Comparison of ENCODE assay signal across 8 cellular contexts in the genomic region with DNA sequence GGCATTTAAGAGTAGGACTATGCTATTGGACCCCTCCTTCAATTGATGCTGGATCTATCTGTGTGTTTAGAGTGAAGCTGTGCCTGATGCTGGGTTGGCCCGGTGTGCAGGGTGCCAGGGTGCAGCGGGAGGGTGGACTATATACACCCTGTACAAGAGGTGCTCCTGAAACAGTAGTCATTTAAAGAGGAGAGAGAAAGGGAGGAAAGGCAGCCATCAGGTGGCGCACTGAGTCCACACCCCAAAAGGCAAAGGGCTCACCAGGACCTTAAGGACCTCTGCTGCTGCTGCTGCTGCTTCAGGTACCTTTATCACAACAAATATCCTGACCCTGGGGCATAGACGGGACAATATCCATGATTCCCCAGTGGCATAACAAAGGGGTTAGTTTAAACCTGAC. TPM values are rescaled to one million over a fixed set of nuclear protein-coding genes. Genes with fewer than 3 reads are reported as not detected.
A peak's percentile ranks its signal among the peaks of the same experiment; 100 is the strongest.
DNase-seq lines count a peak whose midpoint lies in the region; ATAC-seq and TF ChIP-seq lines count a peak whose summit lies in the region.

No MANE protein-coding gene starts in this region.

- no peak overlapping the region for H3K27ac Mint-ChIP-seq in WTC11

- no peak for DNase-seq in GM13976 (ENCODE audit: low spot score)
- peak; percentile 72 for DNase-seq in WTC11 (ENCODE audit: low spot score)
- DNase-seq in effector CD8-positive, alpha-beta T cell (lab: John Stamatoyannopoulos, UW) = peak; percentile 9
- DNase-seq in stimulated activated CD4-positive, alpha-beta T cell treated with anti-CD3 and anti-CD28 coated beads, Interleukin-2, amount 100 ng/mL, for 4 hours (ENCODE audit: low read depth) = peak; percentile 58
- DNase-seq in NOMO-1 treated with DMSO at 0.1 percent for 48 hours (lab: John Stamatoyannopoulos, UW; ENCODE audit: unreplicated experiment) = no peak
- no peak for DNase-seq in GM19240 (ENCODE audit: insufficient read length, low spot score)
- DNase-seq in SW 1271 (lab: John Stamatoyannopoulos, UW) = no peak

- ATAC-seq in WTC11 (peak; percentile 94), GM21526 (IDR thresholded peaks at IDR 0.05; ENCODE audit: low FRiP score, unreplicated experiment) (no peak)

- CTCF ChIA-PET in WTC11 (lab: Charles Lee) = no interaction called here

- H3K4me1 Mint-ChIP-seq in WTC11 = no peaks in the 10 kb centered on the region; the same call in 1 of the 2 replicates

- POLR2A ChIA-PET in WTC11 (lab: Charles Lee) = no interaction called here

- peak; percentile 47 for TF ChIP-seq CTCF in GM13976 (IDR thresholded peaks at IDR 0.05; ENCODE audit: borderline replicate concordance, control extremely low read depth, extremely low read depth, insufficient read depth, missing control alignments)
- TF ChIP-seq CTCF in WTC11 (IDR thresholded peaks at IDR 0.05) = 0 out of 2 replicates have a peak, but pooled peaks have one; percentile 38

- in situ Hi-C loops in GM13976 (cut with MboI; ENCODE audit: low sequenced_read_pairs, unreplicated experiment) = no loop called here

- H3K27me3 Mint-ChIP-seq in WTC11 (ENCODE audit: low read depth) = no peaks in the 10 kb centered on the region

- H3K36me3 Mint-ChIP-seq in WTC11 = peaks cover 37% of the 10 kb centered on the region

- no peak overlapping the region for H3K4me3 Mint-ChIP-seq in WTC11

- H3K9me3 Mint-ChIP-seq in WTC11 = peaks cover 35% of the 10 kb centered on the region

TF ChIP-seq in WTC11, 78 proteins besides CTCF, POLR2A, EP300 and RAD21:
- no peak for TF ChIP-seq NFATC4 (CRISPR knock-in tag; IDR thresholded peaks at IDR 0.05)

RNA-seq across cellular contexts. Expression of a gene that starts 39.4 kb away (rescaled TPM):
- 6.2 to 6.7 TPM (median 6.7 TPM) in 3 replicates for total RNA-seq in WTC11 (2021)

RNA-seq across cellular contexts. Expression of a gene that starts 45.7 kb away (rescaled TPM):
- 23.9 to 26.0 TPM (median 24.5 TPM) in 3 replicates for total RNA-seq in WTC11 (2021)

Comparison
In these comparisons a context has a peak if more than half of its experiments do, and no peak if none do; other contexts are left out.
1. DNase-seq: peak in WTC11 (single experiment), effector CD8-positive, alpha-beta T cell (single experiment) and stimulated activated CD4-positive, alpha-beta T cell treated with anti-CD3 and anti-CD28 coated beads, Interleukin-2, amount 100 ng/mL, for 4 hours (single experiment); none in GM13976 (single experiment), NOMO-1 treated with DMSO at 0.1 percent for 48 hours (single experiment), GM19240 (single experiment) and SW 1271 (0 of 2).